Comparison of ENCODE assay signal across 27 cellular contexts in the genomic region with DNA sequence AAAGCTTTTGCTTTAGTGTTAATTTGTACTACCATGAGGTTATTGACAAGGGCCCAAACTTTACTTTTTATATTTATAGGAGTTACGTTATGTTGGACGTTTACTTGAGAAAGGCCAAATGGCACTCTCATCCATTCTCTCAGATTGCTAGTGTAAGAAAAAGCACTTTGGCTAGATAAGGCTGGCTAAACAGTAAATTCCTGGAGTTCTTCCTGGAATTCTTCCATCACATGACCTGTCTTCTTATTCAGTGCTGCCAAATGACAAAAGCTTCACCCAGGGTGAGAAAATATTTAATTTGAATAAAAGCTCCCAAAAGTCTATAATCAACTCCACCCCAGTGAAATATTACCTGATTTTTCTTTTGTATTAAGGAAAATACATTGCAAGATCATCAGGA.
"Had no signal": no experiment of that assay in that cellular context is flagged by ENCODE, and none has a peak within 500 bp of the region (broad histone marks: within the 10 kb centered on the region; RNA-seq: fewer than 3 reads in every experiment).

No MANE protein-coding gene starts in this region.

- H3K36me3 ChIP-seq: adrenal gland, ascending aorta, breast epithelium, colonic mucosa, sigmoid colon, vagina had no signal

- ATAC-seq: activated CD4-positive, alpha-beta T cell treated with anti-CD3 and anti-CD28 coated beads for 36 hours; activated T-cell treated with anti-CD3 and anti-CD28 coated beads, Interleukin-2, amount 50 U/mL, for 4 hours; effector memory CD8-positive, alpha-beta T cell; esophagus mucosa; stimulated activated naive B cell treated with anti-CD40 and anti-IgM and Interleukin-4, amounts not matched to agents 10 μg/mL and 1 μg/mL and 100 μg/mL, for 72 hours had no signal

- H3K4me2 ChIP-seq: hepatocyte had no signal

- H3K4me1 Mint-ChIP-seq: activated CD4-positive, alpha-beta T cell treated with anti-CD3 and anti-CD28 coated beads for 36 hours; naive B cell; neural crest cell; stimulated activated naive B cell treated with anti-CD40 and anti-IgM and Interleukin-4, amounts not matched to agents 10 μg/mL and 1 μg/mL and 100 μg/mL, for 72 hours had no signal

- H3K4me3 ChIP-seq: adrenal gland, ascending aorta, breast epithelium, colonic mucosa, dorsolateral prefrontal cortex, hepatocyte, sigmoid colon, vagina had no signal

- H3K9me3 Mint-ChIP-seq: activated T-cell treated with anti-CD3 and anti-CD28 coated beads, Interleukin-2, amount 50 U/mL, for 4 hours; activated T-helper 2 cell treated with anti-CD3 and anti-CD28 coated beads, Interferon-gamma antibody, Interleukin-2, Interleukin-4, amounts not matched to agents 10 μg/mL and 5 μg/mL and 100 μg/mL, durations not matched to agents 14 hours and 24 hours and 36 hours; stimulated activated naive B cell treated with anti-CD40 and anti-IgM and Interleukin-4, amounts not matched to agents 10 μg/mL and 1 μg/mL and 100 μg/mL, for 72 hours had no signal

- H3K36me3 Mint-ChIP-seq: activated naive CD8-positive, alpha-beta T cell; naive B cell; stimulated activated naive B cell treated with anti-CD40 and anti-IgM and Interleukin-4, amounts not matched to agents 10 μg/mL and 1 μg/mL and 100 μg/mL, for 72 hours had no signal

- H3K27me3 ChIP-seq: adrenal gland, ascending aorta, breast epithelium, colonic mucosa, dorsolateral prefrontal cortex, hepatocyte, sigmoid colon, vagina had no signal

- H3K79me2 ChIP-seq: hepatocyte had no signal

- H3K9me3 ChIP-seq: adrenal gland, ascending aorta, breast epithelium, colonic mucosa, sigmoid colon, vagina had no signal

- DNase-seq: activated CD4-positive, alpha-beta T cell treated with anti-CD3 and anti-CD28 coated beads for 36 hours; activated CD4-positive, alpha-beta T cell treated with anti-CD3 and anti-CD28 coated beads, Interleukin-2, amount 50 U/mL, for 48 hours; activated CD8-positive, alpha-beta memory T cell treated with anti-CD3 and anti-CD28 coated beads, Interleukin-2, amount 50 U/mL, for 48 hours; activated naive CD4-positive, alpha-beta T cell; activated T-cell treated with anti-CD3 and anti-CD28 coated beads, Interleukin-2, amount 50 U/mL, for 4 hours; adrenal gland; colonic mucosa; dorsolateral prefrontal cortex; effector memory CD8-positive, alpha-beta T cell; glutamatergic neuron; kidney; naive B cell; retina; sigmoid colon; stimulated activated CD4-positive, alpha-beta T cell treated with anti-CD3 and anti-CD28 coated beads, Interleukin-2, amount 100 ng/mL, for 48 hours; stimulated activated CD8-positive, alpha-beta memory T cell treated with anti-CD3 and anti-CD28 coated beads, Interleukin-4, amount 100 ng/mL, for 48 hours; stimulated activated naive B cell treated with anti-CD40 and anti-IgM and Interleukin-4, amounts not matched to agents 10 μg/mL and 1 μg/mL and 100 μg/mL, for 72 hours; trophoblast cell had no signal

- H3K27ac ChIP-seq: adrenal gland, ascending aorta, breast epithelium, colonic mucosa, hepatocyte, sigmoid colon, vagina had no signal

- H3K4me1 ChIP-seq: adrenal gland, ascending aorta, breast epithelium, colonic mucosa, sigmoid colon, vagina had no signal

- H3K27me3 Mint-ChIP-seq: activated CD4-positive, alpha-beta T cell treated with anti-CD3 and anti-CD28 coated beads for 36 hours; activated naive CD8-positive, alpha-beta T cell; effector memory CD8-positive, alpha-beta T cell; naive B cell; progenitor cell of endocrine pancreas; stimulated activated naive B cell treated with anti-CD40 and anti-IgM and Interleukin-4, amounts not matched to agents 10 μg/mL and 1 μg/mL and 100 μg/mL, for 72 hours had no signal

- H3K27ac Mint-ChIP-seq: activated CD4-positive, alpha-beta T cell treated with anti-CD3 and anti-CD28 coated beads for 36 hours; activated naive CD8-positive, alpha-beta T cell; activated T-helper 2 cell treated with anti-CD3 and anti-CD28 coated beads, Interferon-gamma antibody, Interleukin-2, Interleukin-4, amounts not matched to agents 10 μg/mL and 5 μg/mL and 100 μg/mL, durations not matched to agents 14 hours and 24 hours and 36 hours; effector memory CD8-positive, alpha-beta T cell; naive B cell; progenitor cell of endocrine pancreas; stimulated activated naive B cell treated with anti-CD40 and anti-IgM and Interleukin-4, amounts not matched to agents 10 μg/mL and 1 μg/mL and 100 μg/mL, for 72 hours had no signal

- H2AFZ ChIP-seq: hepatocyte had no signal

- H3K4me3 Mint-ChIP-seq: activated CD4-positive, alpha-beta T cell treated with anti-CD3 and anti-CD28 coated beads for 36 hours; activated naive CD8-positive, alpha-beta T cell; activated T-cell treated with anti-CD3 and anti-CD28 coated beads, Interleukin-2, amount 50 U/mL, for 4 hours; effector memory CD8-positive, alpha-beta T cell; naive B cell; neural crest cell; stimulated activated naive B cell treated with anti-CD40 and anti-IgM and Interleukin-4, amounts not matched to agents 10 μg/mL and 1 μg/mL and 100 μg/mL, for 72 hours had no signal
